ENCODE assay signal across 9 cellular contexts in the genomic region with DNA sequence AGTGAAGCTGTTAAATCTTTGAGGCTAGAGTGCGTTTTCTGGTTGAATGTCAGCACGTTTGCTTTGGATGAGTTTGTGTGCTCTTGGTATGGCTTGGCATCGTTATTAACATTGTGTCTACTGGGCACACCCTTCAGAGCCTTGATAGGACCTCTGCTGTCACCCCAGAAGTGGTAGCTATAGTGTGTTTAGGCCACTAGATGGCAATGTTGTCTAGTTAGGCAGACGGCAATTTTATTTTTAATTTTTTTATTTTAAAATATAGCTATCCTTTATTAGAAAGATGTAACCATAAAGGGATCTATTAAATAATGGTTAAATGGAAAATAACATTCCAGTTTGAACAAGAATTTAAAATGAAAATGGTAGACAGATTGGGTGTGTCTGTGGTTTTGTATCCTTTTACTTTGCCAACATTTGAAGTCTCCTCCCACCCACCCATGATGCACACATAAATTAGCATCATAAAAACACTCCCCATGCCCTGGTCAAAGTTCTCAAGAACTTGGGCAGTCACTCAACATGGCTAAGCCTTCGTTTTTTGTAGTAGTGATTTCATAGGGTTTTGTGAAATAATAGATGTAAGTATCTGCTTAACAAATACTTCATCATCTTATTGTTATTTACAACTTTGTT.
DNase-seq lines count a peak whose midpoint lies in the region; ATAC-seq and TF ChIP-seq lines count a peak whose summit lies in the region.
"Had no signal": no experiment of that assay in that cellular context is flagged by ENCODE, and none has a peak within 500 bp of the region (broad histone marks: within the 10 kb centered on the region; RNA-seq: fewer than 3 reads in every experiment).

No MANE protein-coding gene starts in this region.

- no peak overlapping the region for H4K8ac ChIP-seq in mesenchymal stem cell (ENCODE audit: low read length)

- POLR2A ChIA-PET in activated naive CD8-positive, alpha-beta T cell treated with anti-CD3 and anti-CD28 coated beads, Interleukin-2, amount 10 ng/mL, durations not matched to agents 7 days and 5 days (lab: Charles Lee) = no interaction called here

- no peak overlapping the region for H2BK12ac ChIP-seq in mesenchymal stem cell (ENCODE audit: low read length in 2 of 2)

- no peak overlapping the region for H3K18ac ChIP-seq in mesenchymal stem cell (ENCODE audit: low read depth in 1 of 2, low read length in 2 of 2)

- no peaks in the 10 kb centered on the region for H3K36me3 Mint-ChIP-seq in activated naive CD8-positive, alpha-beta T cell treated with anti-CD3 and anti-CD28 coated beads, Interleukin-2, amount 10 ng/mL, durations not matched to agents 7 days and 5 days
- no peaks in the 10 kb centered on the region for H3K36me3 Mint-ChIP-seq in activated naive CD8-positive, alpha-beta T cell treated with anti-CD3 and anti-CD28 coated beads, Interleukin-2, amount 50 U/mL, for 24 hours (ENCODE audit: low read depth)
- peaks cover 62% of the 10 kb centered on the region for H3K36me3 Mint-ChIP-seq in brain

- no peak overlapping the region for H2BK120ac ChIP-seq in mesenchymal stem cell (ENCODE audit: low read depth, low read length)

- no peak overlapping the region for H3K27ac Mint-ChIP-seq in activated naive CD8-positive, alpha-beta T cell treated with anti-CD3 and anti-CD28 coated beads, Interleukin-2, amount 10 ng/mL, durations not matched to agents 7 days and 5 days
- no peak overlapping the region for H3K27ac Mint-ChIP-seq in activated naive CD8-positive, alpha-beta T cell treated with anti-CD3 and anti-CD28 coated beads, Interleukin-2, amount 50 U/mL, for 24 hours
- no peak overlapping the region for H3K27ac Mint-ChIP-seq in brain
- H3K27ac Mint-ChIP-seq: dendritic cell treated with granulocyte-macrophage colony-stimulating factor and Interleukin-4, amounts not matched to agents 40 ng/mL and 50 ng/mL, for 4 days had no signal

- H2BK15ac ChIP-seq in mesenchymal stem cell (ENCODE audit: low read depth, poor library complexity, severe bottlenecking) = no peak overlapping the region

- no peaks in the 10 kb centered on the region for H3K9me3 Mint-ChIP-seq in activated naive CD8-positive, alpha-beta T cell treated with anti-CD3 and anti-CD28 coated beads, Interleukin-2, amount 10 ng/mL, durations not matched to agents 7 days and 5 days
- H3K9me3 Mint-ChIP-seq in activated naive CD8-positive, alpha-beta T cell treated with anti-CD3 and anti-CD28 coated beads, Interleukin-2, amount 50 U/mL, for 24 hours = no peaks in the 10 kb centered on the region
- peaks cover 9 to 31% (median 22%) of the 10 kb centered on the region in 5 experiments for H3K9me3 Mint-ChIP-seq in brain
- H3K9me3 Mint-ChIP-seq: dendritic cell treated with granulocyte-macrophage colony-stimulating factor and Interleukin-4, amounts not matched to agents 40 ng/mL and 50 ng/mL, for 4 days had no signal

- H2AK5ac ChIP-seq in mesenchymal stem cell (ENCODE audit: low read length, severe bottlenecking) = no peak overlapping the region

- no peak overlapping the region for H3K4ac ChIP-seq in mesenchymal stem cell (ENCODE audit: low read depth in 1 of 2, low read length in 2 of 2)

- H2AFZ ChIP-seq in mesenchymal stem cell (ENCODE audit: low read depth, low read length) = no peak overlapping the region

- H3K4me3 Mint-ChIP-seq in activated naive CD8-positive, alpha-beta T cell treated with anti-CD3 and anti-CD28 coated beads, Interleukin-2, amount 10 ng/mL, durations not matched to agents 7 days and 5 days = no peak overlapping the region
- H3K4me3 Mint-ChIP-seq in activated naive CD8-positive, alpha-beta T cell treated with anti-CD3 and anti-CD28 coated beads, Interleukin-2, amount 50 U/mL, for 24 hours = no peak overlapping the region
- no peak overlapping the region for H3K4me3 Mint-ChIP-seq in brain
- H3K4me3 Mint-ChIP-seq: dendritic cell treated with granulocyte-macrophage colony-stimulating factor and Interleukin-4, amounts not matched to agents 40 ng/mL and 50 ng/mL, for 4 days had no signal

- intact Hi-C loops in vagina (cut with DNase I) = no loop called here

- no peaks in the 10 kb centered on the region for H3K4me1 ChIP-seq in mesenchymal stem cell (ENCODE audit: control insufficient read depth, insufficient read depth, low read depth, low read length)
- H3K4me1 ChIP-seq in vagina = peaks cover 4% of the 10 kb centered on the region

- H3K27ac ChIP-seq in mesenchymal stem cell (ENCODE audit: low read length, poor library complexity, severe bottlenecking) = no peak overlapping the region
- H3K27ac ChIP-seq in vagina = no peak overlapping the region

- no peak overlapping the region for H3K9ac ChIP-seq in mesenchymal stem cell (ENCODE audit: low read length)

- H3K4me2 ChIP-seq in mesenchymal stem cell (ENCODE audit: low read length, poor library complexity, severe bottlenecking) = no peak overlapping the region

- no peaks in the 10 kb centered on the region for H3K36me3 ChIP-seq in mesenchymal stem cell (ENCODE audit: control insufficient read depth in 1 of 2, insufficient read depth in 2 of 2, low read depth in 1 of 2, low read length in 2 of 2)
- H3K36me3 ChIP-seq in vagina = no peaks in the 10 kb centered on the region

- peaks cover 3% of the 10 kb centered on the region for H3K4me1 Mint-ChIP-seq in activated naive CD8-positive, alpha-beta T cell treated with anti-CD3 and anti-CD28 coated beads, Interleukin-2, amount 10 ng/mL, durations not matched to agents 7 days and 5 days
- H3K4me1 Mint-ChIP-seq in activated naive CD8-positive, alpha-beta T cell treated with anti-CD3 and anti-CD28 coated beads, Interleukin-2, amount 50 U/mL, for 24 hours = peaks cover 4% of the 10 kb centered on the region
- H3K4me1 Mint-ChIP-seq in brain = no peaks in the 10 kb centered on the region

- no peaks in the 10 kb centered on the region for H3K79me1 ChIP-seq in mesenchymal stem cell (replicated peaks; ENCODE audit: low read length, poor library complexity, severe bottlenecking)

- H2BK5ac ChIP-seq in mesenchymal stem cell (ENCODE audit: low read depth, low read length, poor library complexity, severe bottlenecking) = no peak overlapping the region

- H4K91ac ChIP-seq in mesenchymal stem cell (ENCODE audit: low read length) = no peak overlapping the region

- TF ChIP-seq CTCF in brain (conservative IDR thresholded peaks at IDR 0.05) (peak; percentile 65 to 70), vagina (IDR thresholded peaks at IDR 0.05) (no peak)

- no peaks in the 10 kb centered on the region for H3K27me3 ChIP-seq in mesenchymal stem cell (ENCODE audit: control insufficient read depth in 1 of 2, insufficient read depth in 1 of 2, low read length in 2 of 2)
- no peaks in the 10 kb centered on the region for H3K27me3 ChIP-seq in vagina

- 19% methylated on average over 3 of the region's 5 CpGs for WGBS in mesenchymal stem cell

- no peak overlapping the region for H3K14ac ChIP-seq in mesenchymal stem cell (ENCODE audit: low read length in 2 of 2)

- H3K9me3 ChIP-seq in mesenchymal stem cell (ENCODE audit: control insufficient read depth, low read length) (no peaks in the 10 kb centered on the region), vagina (no peaks in the 10 kb centered on the region)

- peaks cover 3% of the 10 kb centered on the region for H3K27me3 Mint-ChIP-seq in activated naive CD8-positive, alpha-beta T cell treated with anti-CD3 and anti-CD28 coated beads, Interleukin-2, amount 10 ng/mL, durations not matched to agents 7 days and 5 days
- no peaks in the 10 kb centered on the region for H3K27me3 Mint-ChIP-seq in activated naive CD8-positive, alpha-beta T cell treated with anti-CD3 and anti-CD28 coated beads, Interleukin-2, amount 50 U/mL, for 24 hours
- H3K27me3 Mint-ChIP-seq in brain = peaks cover 4% of the 10 kb centered on the region
- H3K27me3 Mint-ChIP-seq: dendritic cell treated with granulocyte-macrophage colony-stimulating factor and Interleukin-4, amounts not matched to agents 40 ng/mL and 50 ng/mL, for 4 days had no signal

- DNase-seq in activated naive CD8-positive, alpha-beta T cell treated with anti-CD3 and anti-CD28 coated beads, Interleukin-2, amount 10 ng/mL, durations not matched to agents 7 days and 5 days = no peak
- DNase-seq in activated naive CD8-positive, alpha-beta T cell treated with anti-CD3 and anti-CD28 coated beads, Interleukin-2, amount 50 U/mL, for 24 hours = no peak
- peak; percentile 48 to 73 for DNase-seq in Kasumi-1 (lab: John Stamatoyannopoulos, UW)
- DNase-seq in mesenchymal stem cell = peak; percentile 10
- DNase-seq in vagina (ENCODE audit: extremely low spot score in 2 of 2) = no peak
- DNase-seq in HuH-7.5 (ENCODE audit: low spot score) = no peak

- no peak for TF ChIP-seq POLR2A in vagina (IDR thresholded peaks at IDR 0.05)

- H3K4me3 ChIP-seq in mesenchymal stem cell (ENCODE audit: insufficient read depth in 1 of 2, low read depth in 1 of 2, low read length in 2 of 2) (no peak overlapping the region), vagina (no peak overlapping the region)

- peak; percentile 56 for ATAC-seq in activated naive CD8-positive, alpha-beta T cell treated with anti-CD3 and anti-CD28 coated beads, Interleukin-2, amount 10 ng/mL, durations not matched to agents 7 days and 5 days (ENCODE audit: low read depth)
- ATAC-seq in activated naive CD8-positive, alpha-beta T cell treated with anti-CD3 and anti-CD28 coated beads, Interleukin-2, amount 50 U/mL, for 24 hours = no peak
- ATAC-seq in GM21786 (IDR thresholded peaks at IDR 0.05; ENCODE audit: unreplicated experiment) = peak; percentile 73

- H3K23ac ChIP-seq in mesenchymal stem cell (ENCODE audit: low read length in 2 of 2) = no peak overlapping the region

Comparison
In these comparisons a context has a peak if more than half of its experiments do, and no peak if none do; other contexts are left out.
1. DNase-seq: peak in Kasumi-1 (2 of 2) and mesenchymal stem cell (single experiment); none in activated naive CD8-positive, alpha-beta T cell treated with anti-CD3 and anti-CD28 coated beads, Interleukin-2, amount 10 ng/mL, durations not matched to agents 7 days and 5 days (single experiment), activated naive CD8-positive, alpha-beta T cell treated with anti-CD3 and anti-CD28 coated beads, Interleukin-2, amount 50 U/mL, for 24 hours (single experiment), vagina (0 of 2) and HuH-7.5 (single experiment).
2. CTCF ChIP-seq: peak in brain (2 of 2); none in vagina (0 of 3).